19 cellular contexts compared by ENCODE assay signal in genomic region chr10:59833810-59834209, GRCh38.
DNase-seq lines count a peak whose midpoint lies in the region; ATAC-seq, FAIRE-seq and TF ChIP-seq lines count a peak whose summit lies in the region.
"Had no signal": no experiment of that assay in that cellular context is flagged by ENCODE, and none has a peak within 500 bp of the region (broad histone marks: within the 10 kb centered on the region; RNA-seq: fewer than 3 reads in every experiment).

No MANE protein-coding gene starts in this region.

- peak overlapping the region; percentile 51 for H3K4ac ChIP-seq in trophoblast cell (ENCODE audit: low read depth, low read length)

- no peak overlapping the region for H2BK120ac ChIP-seq in trophoblast cell (ENCODE audit: insufficient read depth, low read length, poor library complexity)

- H3K14ac ChIP-seq in trophoblast cell (ENCODE audit: low read length): no peak overlapping the region

- no peak overlapping the region for H3K27ac ChIP-seq in K562 (ENCODE audit: extremely low read depth, low read depth, low read length)
- no peak overlapping the region for H3K27ac ChIP-seq in trophoblast cell (ENCODE audit: low read depth, low read length)
- H3K27ac ChIP-seq: body of pancreas, pancreas had no signal

- H4K8ac ChIP-seq in trophoblast cell (ENCODE audit: low read depth, low read length): no peak overlapping the region

- no peak for TF ChIP-seq EP300 in K562 (IDR thresholded peaks at IDR 0.05; ENCODE audit: low read length)

- TF ChIP-seq CTCF in GM10266 (IDR thresholded peaks at IDR 0.05; ENCODE audit: control insufficient read depth, insufficient read depth, low read depth, missing control alignments) (peak; percentile 12), K562 (IDR thresholded peaks at IDR 0.05 in 2 of 3, conservative IDR thresholded peaks at IDR 0.05 in 1 of 3; ENCODE audit: insufficient read depth in 2 of 3, low read depth in 1 of 3, low read length in 3 of 3) (peak in 2 of 3 experiments; percentile 15 to 20; a peak in 1 of 6 replicates)

- peaks cover 0 to 13% of the 10 kb centered on the region in 2 experiments; a peak in 4 of 5 replicates for H3K4me1 ChIP-seq in K562 (replicated peaks in 1 of 2; ENCODE audit: control insufficient read depth in 2 of 2, insufficient read depth in 2 of 2, low read length in 2 of 2)
- peaks cover 0 to 3% of the 10 kb centered on the region in 2 experiments for H3K4me1 ChIP-seq in trophoblast cell (ENCODE audit: control insufficient read depth in 1 of 2, insufficient read depth in 2 of 2, low read length in 2 of 2)

- no peak overlapping the region for H3K4me2 ChIP-seq in K562 (ENCODE audit: insufficient read depth, low read length)
- no peak overlapping the region for H3K4me2 ChIP-seq in trophoblast cell (ENCODE audit: low read length)

- no peaks in the 10 kb centered on the region for H3K79me1 ChIP-seq in trophoblast cell (ENCODE audit: low read length)

- H3K36me3 ChIP-seq in K562 (ENCODE audit: control insufficient read depth, insufficient read depth, low read length) (peaks cover 35% of the 10 kb centered on the region), trophoblast cell (ENCODE audit: control insufficient read depth in 1 of 2, insufficient read depth in 2 of 2, low read length in 2 of 2) (peaks cover 4 to 5% of the 10 kb centered on the region in 2 experiments)

- H3K9me3 Mint-ChIP-seq in IgD-negative memory B cell: no peaks in the 10 kb centered on the region
- H3K9me3 Mint-ChIP-seq: activated CD4-positive, alpha-beta memory T cell treated with anti-CD3 and anti-CD28 coated beads, Interleukin-2, amount 10 ng/mL, durations not matched to agents 7 days and 5 days; activated T-cell treated with anti-CD3 and anti-CD28 coated beads, Interleukin-2, amount 50 U/mL, for 24 hours; HFFc6; T-cell had no signal

- ATAC-seq in K562: peak; percentile 58
- ATAC-seq in HG02870 (IDR thresholded peaks at IDR 0.05; ENCODE audit: unreplicated experiment): no peak
- ATAC-seq: body of pancreas, T-cell had no signal

- no peak for DNase-seq in GM10266 (ENCODE audit: extremely low spot score)
- DNase-seq in K562 (ENCODE audit: extremely low read depth in 1 of 4, low spot score in 3 of 4): peak in 1 of 4 experiments; percentile 15
- no peak for DNase-seq in trophoblast cell
- DNase-seq in NCI-H187 treated with DMSO at 0.1 percent for 48 hours (lab: John Stamatoyannopoulos, UW): no peak
- DNase-seq in NCI-H2196 treated with DMSO at 0.1 percent for 48 hours (lab: John Stamatoyannopoulos, UW; ENCODE audit: unreplicated experiment): no peak
- DNase-seq: activated CD4-positive, alpha-beta memory T cell treated with anti-CD3 and anti-CD28 coated beads, Interleukin-2, amount 10 ng/mL, durations not matched to agents 7 days and 5 days; activated T-cell treated with anti-CD3 and anti-CD28 coated beads, Interleukin-2, amount 50 U/mL, for 24 hours; body of pancreas; erythroblast; HFFc6; NCI-H2081 treated with DMSO at 0.1 percent for 48 hours; pancreas; stimulated activated CD4-positive, alpha-beta T cell treated with anti-CD3 and anti-CD28 coated beads, Interleukin-2, amount 100 ng/mL, for 48 hours; substantia nigra; T-cell had no signal

- H3K9me1 ChIP-seq in K562 (ENCODE audit: control insufficient read depth, insufficient read depth, low read length): no peaks in the 10 kb centered on the region

- 0 out of 2 replicates have a peak, but pooled peaks cover under 1% of the 10 kb centered on the region for H4K20me1 ChIP-seq in K562 (replicated peaks; ENCODE audit: control insufficient read depth, insufficient read depth, low read length)

- H2BK5ac ChIP-seq in trophoblast cell (ENCODE audit: low read depth, low read length, poor library complexity): no peak overlapping the region

- H3K4me3 ChIP-seq in K562: no peak overlapping the region
- H3K4me3 ChIP-seq in trophoblast cell (ENCODE audit: low read depth, low read length): no peak overlapping the region
- H3K4me3 ChIP-seq: body of pancreas, pancreas had no signal

- no peak overlapping the region for H4K12ac ChIP-seq in trophoblast cell (ENCODE audit: low read depth, low read length)

- in situ Hi-C loops in K562 (cut with MboI): loop anchor here (25.0 kb wide), 1 partner anchor 828 kb away; no protein-coding TSS in a partner anchor

- H4K91ac ChIP-seq in trophoblast cell (ENCODE audit: low read depth, low read length): no peak overlapping the region

- H2AFZ ChIP-seq in K562 (ENCODE audit: low read depth, low read length) (no peak overlapping the region), trophoblast cell (ENCODE audit: insufficient read depth, low read length, poor library complexity) (no peak overlapping the region)

- H3K79me2 ChIP-seq in K562 (ENCODE audit: control insufficient read depth, insufficient read depth, low read length) (no peaks in the 10 kb centered on the region), trophoblast cell (ENCODE audit: control insufficient read depth, insufficient read depth, low read length, poor library complexity) (peaks cover 1% of the 10 kb centered on the region)

- H3K23ac ChIP-seq in trophoblast cell (ENCODE audit: low read length): no peak overlapping the region

- no peak overlapping the region for H3K18ac ChIP-seq in trophoblast cell (ENCODE audit: low read length)

- H3K27me3 Mint-ChIP-seq in IgD-negative memory B cell: no peaks in the 10 kb centered on the region
- H3K27me3 Mint-ChIP-seq: activated CD4-positive, alpha-beta memory T cell treated with anti-CD3 and anti-CD28 coated beads, Interleukin-2, amount 10 ng/mL, durations not matched to agents 7 days and 5 days; activated naive CD8-positive, alpha-beta T cell; activated T-cell treated with anti-CD3 and anti-CD28 coated beads, Interleukin-2, amount 50 U/mL, for 24 hours; T-cell had no signal

- POLR2A ChIA-PET in K562 (lab: Yijun Ruan, JAX): no interaction called here

- no peaks in the 10 kb centered on the region for H3K27me3 ChIP-seq in K562 (ENCODE audit: control insufficient read depth in 2 of 2, insufficient read depth in 2 of 2, low read length in 2 of 2)
- no peaks in the 10 kb centered on the region for H3K27me3 ChIP-seq in trophoblast cell (ENCODE audit: insufficient read depth, low read length)
- H3K27me3 ChIP-seq: body of pancreas, pancreas had no signal

- H3K9ac ChIP-seq in K562 (ENCODE audit: insufficient read depth in 1 of 2, low read depth in 2 of 2, low read length in 2 of 2) (no peak overlapping the region), trophoblast cell (ENCODE audit: low read length) (no peak overlapping the region)

- H3K9me3 ChIP-seq in K562 (replicated peaks; ENCODE audit: control insufficient read depth, insufficient read depth, low read depth, low read length) (no peaks in the 10 kb centered on the region), trophoblast cell (ENCODE audit: insufficient read depth, low read depth, low read length) (peaks cover 3% of the 10 kb centered on the region)
- H3K9me3 ChIP-seq: body of pancreas, pancreas had no signal

- 42% methylated on average over 4 of the region's 4 CpGs for WGBS in K562 (ENCODE audit: insufficient coverage, low coverage, missing lambda C conversion rate)
- no CpG with 5 or more reads among the region's 4 CpGs for WGBS in trophoblast cell (ENCODE audit: extremely low coverage, insufficient coverage, insufficient read length)

- H3K36me3 Mint-ChIP-seq in IgD-negative memory B cell: peaks cover 3% of the 10 kb centered on the region

- peak overlapping the region; percentile 9 to 83 (median 73) for H3K27ac Mint-ChIP-seq in IgD-negative memory B cell
- H3K27ac Mint-ChIP-seq: activated CD4-positive, alpha-beta memory T cell treated with anti-CD3 and anti-CD28 coated beads, Interleukin-2, amount 10 ng/mL, durations not matched to agents 7 days and 5 days; activated naive CD8-positive, alpha-beta T cell; activated T-cell treated with anti-CD3 and anti-CD28 coated beads, Interleukin-2, amount 50 U/mL, for 24 hours; HFFc6 had no signal

- peaks cover 39 to 68% (median 39%) of the 10 kb centered on the region in 3 donors for H3K4me1 Mint-ChIP-seq in IgD-negative memory B cell

- peak in 1 of 2 experiments; percentile 46; a peak in 2 of 4 replicates for TF ChIP-seq RAD21 in K562 (CRISPR knock-in tag; conservative IDR thresholded peaks at IDR 0.05 in 1 of 2, IDR thresholded peaks at IDR 0.05 in 1 of 2)

- CTCF ChIA-PET in K562 (lab: Yijun Ruan, JAX; ENCODE audit: low intra/inter-chr PET ratio): no interaction called here

- no peak for FAIRE-seq in K562 (lab: Jason Lieb, UNC)
- FAIRE-seq: D721Med, pancreas had no signal

- peak overlapping the region; percentile 31 to 75 (median 54) for H3K4me3 Mint-ChIP-seq in IgD-negative memory B cell
- H3K4me3 Mint-ChIP-seq: activated CD4-positive, alpha-beta memory T cell treated with anti-CD3 and anti-CD28 coated beads, Interleukin-2, amount 10 ng/mL, durations not matched to agents 7 days and 5 days; activated naive CD8-positive, alpha-beta T cell; activated T-cell treated with anti-CD3 and anti-CD28 coated beads, Interleukin-2, amount 50 U/mL, for 24 hours; HFFc6; T-cell had no signal

- TF ChIP-seq POLR2A in K562 (conservative IDR thresholded peaks at IDR 0.05): no peak

- no peak overlapping the region for H2AK5ac ChIP-seq in trophoblast cell (ENCODE audit: low read length)

- intact Hi-C loops in K562 (cut with micrococcal nuclease): no loop called here

- no TSS peak for BruUV-seq in K562 (replicated peaks; lab: Mats Ljungman, UMichigan)

- no peak overlapping the region for H2BK12ac ChIP-seq in trophoblast cell (ENCODE audit: low read length)

TF ChIP-seq in K562, 482 proteins besides CTCF, POLR2A, EP300 and RAD21:
- TF ChIP-seq SOX6 (IDR thresholded peaks at IDR 0.05) (no peak), PRPF4 (IDR thresholded peaks at IDR 0.05; ENCODE audit: insufficient read depth, low read depth, low read length, poor library complexity, severe bottlenecking) (no peak), MBD2 (IDR thresholded peaks at IDR 0.05; ENCODE audit: borderline replicate concordance, low read depth) (no peak), SREBF2 (CRISPR knock-in tag; IDR thresholded peaks at IDR 0.05) (no peak), MCM5 (IDR thresholded peaks at IDR 0.05; ENCODE audit: low read depth) (no peak)
TF ChIP-seq in K562: peak in this region for 0.
